10 cellular contexts compared by ENCODE assay signal in genomic region chr12:9796916-9797315, GRCh38. TPM values are rescaled to one million over a fixed set of nuclear protein-coding genes. Genes with fewer than 3 reads are reported as not detected.
DNase-seq lines count a peak whose midpoint lies in the region; ATAC-seq, FAIRE-seq and TF ChIP-seq lines count a peak whose summit lies in the region.
"Had no signal": no experiment of that assay in that cellular context is flagged by ENCODE, and none has a peak within 500 bp of the region (broad histone marks: within the 10 kb centered on the region; RNA-seq: fewer than 3 reads in every experiment).

No MANE protein-coding gene starts in this region.

- peak overlapping the region; percentile 42 for H3K27ac ChIP-seq in CD4-positive, alpha-beta T cell (ENCODE audit: low read depth, low read length)
- H3K27ac ChIP-seq: SJCRH30 had no signal

- H3K9me3 Mint-ChIP-seq in CD4-positive, alpha-beta T cell: no peaks in the 10 kb centered on the region
- H3K9me3 Mint-ChIP-seq in activated CD8-positive, alpha-beta T cell treated with anti-CD3 and anti-CD28 coated beads for 36 hours: no peaks in the 10 kb centered on the region

- peak overlapping the region; percentile 67 for H3K4me3 Mint-ChIP-seq in CD4-positive, alpha-beta T cell
- H3K4me3 Mint-ChIP-seq in activated CD8-positive, alpha-beta T cell treated with anti-CD3 and anti-CD28 coated beads for 36 hours: peak overlapping the region; percentile 74

- H3K36me3 Mint-ChIP-seq in CD4-positive, alpha-beta T cell (ENCODE audit: low read depth): no peaks in the 10 kb centered on the region
- H3K36me3 Mint-ChIP-seq in activated CD8-positive, alpha-beta T cell treated with anti-CD3 and anti-CD28 coated beads for 36 hours (ENCODE audit: low read depth): no peaks in the 10 kb centered on the region
- H3K36me3 Mint-ChIP-seq: naive B cell had no signal

- intact Hi-C loops in CD4-positive, alpha-beta T cell (cut with DNase I, micrococcal nuclease): no loop called here
- intact Hi-C loops in activated CD8-positive, alpha-beta T cell treated with anti-CD3 and anti-CD28 coated beads for 36 hours (cut with micrococcal nuclease): loop anchor here (5.0 kb wide), 1 partner anchor 70 kb away; the partner anchor contains the start of gene CLEC2B

- H3K9me3 ChIP-seq in CD4-positive, alpha-beta T cell (ENCODE audit: control insufficient read depth, low read length): no peaks in the 10 kb centered on the region
- H3K9me3 ChIP-seq: SJCRH30 had no signal

- POLR2A ChIA-PET in CD4-positive, alpha-beta T cell (lab: Charles Lee): interaction anchor here (0.6 to 7.3 kb wide), 13 partner anchors 17 to 149 kb away, joined by 3 to 253 read pairs (median 5); partner anchors contain the start of genes CD69 and CLEC2B
- POLR2A ChIA-PET in activated CD8-positive, alpha-beta T cell treated with anti-CD3 and anti-CD28 coated beads for 36 hours (lab: Charles Lee): interaction anchor here (1.8 to 10.2 kb wide), 6 partner anchors 41 to 149 kb away, joined by 11 to 501 read pairs (median 18); partner anchors contain the start of genes CD69 and CLEC2D

- no peak for TF ChIP-seq CTCF in CD4-positive, alpha-beta T cell (IDR thresholded peaks at IDR 0.05)
- no peak for TF ChIP-seq CTCF in activated CD8-positive, alpha-beta T cell treated with anti-CD3 and anti-CD28 coated beads for 36 hours (IDR thresholded peaks at IDR 0.05)

- H3K4me1 Mint-ChIP-seq in CD4-positive, alpha-beta T cell (ENCODE audit: low read depth): peaks cover 58% of the 10 kb centered on the region
- peaks cover 57% of the 10 kb centered on the region for H3K4me1 Mint-ChIP-seq in activated CD8-positive, alpha-beta T cell treated with anti-CD3 and anti-CD28 coated beads for 36 hours (ENCODE audit: low read depth)

- H3K27me3 ChIP-seq in CD4-positive, alpha-beta T cell (ENCODE audit: control insufficient read depth, insufficient read depth, low read length): no peaks in the 10 kb centered on the region
- H3K27me3 ChIP-seq: SJCRH30 had no signal

- FAIRE-seq in GM18507 (lab: Jason Lieb, UNC): peak; percentile 24

- CTCF ChIA-PET in CD4-positive, alpha-beta T cell (lab: Charles Lee): interaction anchor here (1.2 to 10.4 kb wide), 6 partner anchors 11 to 54 kb away, joined by 4 to 185 read pairs (median 18); partner anchors contain the start of gene CD69
- CTCF ChIA-PET in activated CD8-positive, alpha-beta T cell treated with anti-CD3 and anti-CD28 coated beads for 36 hours (lab: Charles Lee): interaction anchor here (1.0 to 10.7 kb wide), 12 partner anchors 12 to 457 kb away, joined by 3 to 791 read pairs (median 6); partner anchors contain the start of genes CD69, CLEC2B and CLEC2D

- no peaks in the 10 kb centered on the region for H3K27me3 Mint-ChIP-seq in CD4-positive, alpha-beta T cell
- H3K27me3 Mint-ChIP-seq in activated CD8-positive, alpha-beta T cell treated with anti-CD3 and anti-CD28 coated beads for 36 hours: no peaks in the 10 kb centered on the region

- no peak for ATAC-seq in CD4-positive, alpha-beta T cell (ENCODE audit: poor library complexity)
- no peak for ATAC-seq in activated CD8-positive, alpha-beta T cell treated with anti-CD3 and anti-CD28 coated beads for 36 hours
- no peak for ATAC-seq in GM21390 (IDR thresholded peaks at IDR 0.05; ENCODE audit: unreplicated experiment)

- H3K27ac Mint-ChIP-seq in CD4-positive, alpha-beta T cell: peak overlapping the region; percentile 38
- H3K27ac Mint-ChIP-seq in activated CD8-positive, alpha-beta T cell treated with anti-CD3 and anti-CD28 coated beads for 36 hours: peak overlapping the region; percentile 86

- DNase-seq in CD4-positive, alpha-beta T cell: no peak
- DNase-seq in GM18507 (ENCODE audit: extremely low spot score, insufficient read length, low read depth) (no peak), foreskin melanocyte (peak; percentile 22), NCI-H1436 (lab: John Stamatoyannopoulos, UW) (no peak), NAMALWA (ENCODE audit: low spot score) (no peak)
- DNase-seq in activated CD8-positive, alpha-beta T cell treated with anti-CD3 and anti-CD28 coated beads for 36 hours: no peak
- DNase-seq: GDM1, naive B cell, SJCRH30 had no signal

RNA-seq across cellular contexts. Expression of gene KLRF1, which starts 30.4 kb away (rescaled TPM):
- under 1 TPM in 1 of 2 experiments, not detected in 1; 0.44 TPM for total RNA-seq in CD4-positive, alpha-beta T cell
- total RNA-seq in activated CD8-positive, alpha-beta T cell treated with anti-CD3 and anti-CD28 coated beads for 36 hours: not detected
- total RNA-seq: SJCRH30 had no signal

RNA-seq across cellular contexts. Expression of gene CD69, which starts 36.2 kb away (rescaled TPM):
- 100 to 1,000 TPM; 631 to 659 TPM for total RNA-seq in CD4-positive, alpha-beta T cell
- 100 to 1,000 TPM; 166 to 174 TPM for total RNA-seq in activated CD8-positive, alpha-beta T cell treated with anti-CD3 and anti-CD28 coated beads for 36 hours
- total RNA-seq: SJCRH30 had no signal
